Comparison of ENCODE assay signal across 35 cellular contexts in genomic region chr13:95307507-95307906, GRCh38. TPM values are rescaled to one million over a fixed set of nuclear protein-coding genes. Genes with fewer than 3 reads are reported as not detected.
DNase-seq lines count a peak whose midpoint lies in the region; ATAC-seq and TF ChIP-seq lines count a peak whose summit lies in the region.
"Had no signal": no experiment of that assay in that cellular context is flagged by ENCODE, and none has a peak within 500 bp of the region (broad histone marks: within the 10 kb centered on the region; RNA-seq: fewer than 3 reads in every experiment).

No MANE protein-coding gene starts in this region.

- ATAC-seq in HG03457 (IDR thresholded peaks at IDR 0.05; ENCODE audit: unreplicated experiment) = no peak
- ATAC-seq: A549; CD8-positive, alpha-beta T cell had no signal

- H3K4me1 Mint-ChIP-seq in progenitor cell of endocrine pancreas (ENCODE audit: low read depth) = no peaks in the 10 kb centered on the region
- H3K4me1 Mint-ChIP-seq: CD8-positive, alpha-beta memory T cell had no signal

- H3K36me3 ChIP-seq in mesenchymal stem cell (ENCODE audit: control insufficient read depth in 1 of 2, insufficient read depth in 2 of 2, low read depth in 1 of 2, low read length in 2 of 2) (peaks cover 0 to 6% of the 10 kb centered on the region in 2 experiments), mesendoderm (ENCODE audit: control insufficient read depth, insufficient read depth, low read length) (no peaks in the 10 kb centered on the region)
- H3K36me3 ChIP-seq: BE2C; BLaER1; BLaER1 treated with 17β-estradiol and CSF1 and Interleukin-3, amounts not matched to agents 10 nM and 100 nM had no signal

- no peak overlapping the region for H2BK12ac ChIP-seq in mesenchymal stem cell (ENCODE audit: low read length in 2 of 2)

- DNase-seq in erythroblast (lab: John Stamatoyannopoulos, UW) = no peak
- DNase-seq in mesenchymal stem cell = no peak
- DNase-seq in mesendoderm = no peak
- DNase-seq in progenitor cell of endocrine pancreas (ENCODE audit: low spot score, unreplicated experiment) = no peak
- DNase-seq in cortex of kidney (lab: John Stamatoyannopoulos, UW) = no peak
- DNase-seq in Ammon's horn (ENCODE audit: low spot score) = no peak
- no peak for DNase-seq in GM20000 (ENCODE audit: low spot score)
- DNase-seq: 8988T; ACHN; AML-193; BE2C; C1 segment of cervical spinal cord; Caco-2; Calu3; CD4-positive, alpha-beta memory T cell; CD4-positive, alpha-beta T cell; CD4-positive, CD25-positive, alpha-beta regulatory T cell; CD8-positive, alpha-beta memory T cell; CD8-positive, alpha-beta T cell; COR-L47; DMS 273 treated with DMSO at 0.1 percent for 48 hours; DMS153; DMS53; DMS79; DMS79 treated with DMSO at 0.1 percent for 48 hours; DND-41; EL had no signal

- H4K8ac ChIP-seq in mesenchymal stem cell (ENCODE audit: low read length) = no peak overlapping the region
- no peak overlapping the region for H4K8ac ChIP-seq in mesendoderm (ENCODE audit: low read depth, low read length)

- peak overlapping the region; percentile 35 for H3K27ac Mint-ChIP-seq in progenitor cell of endocrine pancreas
- H3K27ac Mint-ChIP-seq: B cell; CD14-positive monocyte; CD4-positive, alpha-beta memory T cell; CD4-positive, alpha-beta T cell; CD4-positive, CD25-positive, alpha-beta regulatory T cell; CD8-positive, alpha-beta memory T cell; CD8-positive, alpha-beta T cell had no signal

- H2BK15ac ChIP-seq in mesenchymal stem cell (ENCODE audit: low read depth, poor library complexity, severe bottlenecking) (no peak overlapping the region), mesendoderm (replicated peaks; ENCODE audit: low read depth) (no peak overlapping the region)

- H3K9ac ChIP-seq in mesenchymal stem cell (ENCODE audit: low read length) = no peak overlapping the region
- no peak overlapping the region for H3K9ac ChIP-seq in mesendoderm (ENCODE audit: low read length)
- H3K9ac ChIP-seq: BLaER1; BLaER1 treated with 17β-estradiol and CSF1 and Interleukin-3, amounts not matched to agents 10 nM and 100 nM had no signal

- H2BK120ac ChIP-seq in mesenchymal stem cell (ENCODE audit: low read depth, low read length) (no peak overlapping the region), mesendoderm (ENCODE audit: low read depth, low read length) (no peak overlapping the region)

- TF ChIP-seq POLR2A in erythroblast (IDR thresholded peaks at IDR 0.05; ENCODE audit: low read length) = peak; percentile 13

- H3K27me3 Mint-ChIP-seq in progenitor cell of endocrine pancreas = peaks cover 9% of the 10 kb centered on the region
- H3K27me3 Mint-ChIP-seq: B cell had no signal

- H3K4me3 Mint-ChIP-seq in progenitor cell of endocrine pancreas (ENCODE audit: low read depth) = no peak overlapping the region
- H3K4me3 Mint-ChIP-seq: B cell; CD14-positive monocyte; CD4-positive, alpha-beta memory T cell; CD4-positive, alpha-beta T cell; CD4-positive, CD25-positive, alpha-beta regulatory T cell; CD8-positive, alpha-beta memory T cell; CD8-positive, alpha-beta T cell had no signal

- H2AK5ac ChIP-seq in mesenchymal stem cell (ENCODE audit: low read length, severe bottlenecking) (no peak overlapping the region), mesendoderm (ENCODE audit: low read length) (no peak overlapping the region)

- H3K36me3 Mint-ChIP-seq in progenitor cell of endocrine pancreas (ENCODE audit: insufficient read depth) = no peaks in the 10 kb centered on the region
- H3K36me3 Mint-ChIP-seq: CD14-positive monocyte; CD4-positive, alpha-beta memory T cell; CD4-positive, CD25-positive, alpha-beta regulatory T cell; CD8-positive, alpha-beta T cell had no signal

- H3K14ac ChIP-seq in mesenchymal stem cell (ENCODE audit: low read length in 2 of 2) = no peak overlapping the region

- H3K56ac ChIP-seq in mesendoderm (ENCODE audit: low read length) = peak overlapping the region; percentile 60

- H3K79me2 ChIP-seq in mesendoderm (ENCODE audit: control insufficient read depth, insufficient read depth, low read length) = no peaks in the 10 kb centered on the region

- H4K5ac ChIP-seq in mesendoderm (ENCODE audit: low read length) = no peak overlapping the region

- H2AFZ ChIP-seq in mesenchymal stem cell (ENCODE audit: low read depth, low read length) = no peak overlapping the region

- H3K9me3 Mint-ChIP-seq in progenitor cell of endocrine pancreas (ENCODE audit: low read depth) = no peaks in the 10 kb centered on the region
- H3K9me3 Mint-ChIP-seq: CD4-positive, alpha-beta memory T cell; CD4-positive, alpha-beta T cell; CD8-positive, alpha-beta memory T cell; CD8-positive, alpha-beta T cell had no signal

- H3K4me1 ChIP-seq in mesenchymal stem cell (ENCODE audit: control insufficient read depth, insufficient read depth, low read depth, low read length) = no peaks in the 10 kb centered on the region
- no peaks in the 10 kb centered on the region for H3K4me1 ChIP-seq in mesendoderm (ENCODE audit: control insufficient read depth, low read depth, low read length)
- H3K4me1 ChIP-seq: A549, BE2C, BLaER1 had no signal

- H3K23ac ChIP-seq in mesenchymal stem cell (ENCODE audit: low read length in 2 of 2) (no peak overlapping the region), mesendoderm (ENCODE audit: low read length) (no peak overlapping the region)

- H3K4me3 ChIP-seq in mesenchymal stem cell (ENCODE audit: insufficient read depth in 1 of 2, low read depth in 1 of 2, low read length in 2 of 2) = no peak overlapping the region
- H3K4me3 ChIP-seq in mesendoderm (ENCODE audit: low read length) = no peak overlapping the region
- H3K4me3 ChIP-seq: A549; BLaER1; BLaER1 treated with 17β-estradiol and CSF1 and Interleukin-3, amounts not matched to agents 10 nM and 100 nM had no signal

- peaks cover 18% of the 10 kb centered on the region for H3K79me1 ChIP-seq in mesenchymal stem cell (replicated peaks; ENCODE audit: low read length, poor library complexity, severe bottlenecking)
- no peaks in the 10 kb centered on the region for H3K79me1 ChIP-seq in mesendoderm (ENCODE audit: low read length)

- H2BK5ac ChIP-seq in mesenchymal stem cell (ENCODE audit: low read depth, low read length, poor library complexity, severe bottlenecking) = no peak overlapping the region
- H2BK5ac ChIP-seq in mesendoderm (ENCODE audit: low read length) = no peak overlapping the region

- WGBS in mesenchymal stem cell = 79% methylated on average over 6 of the region's 6 CpGs
- no CpG with 5 or more reads among the region's 6 CpGs for WGBS in mesendoderm (ENCODE audit: extremely low coverage, insufficient coverage, low lambda C conversion rate)

- TF ChIP-seq CTCF in progenitor cell of endocrine pancreas (IDR thresholded peaks at IDR 0.05; ENCODE audit: unreplicated experiment) = no peak
- TF ChIP-seq CTCF in GM20000 (IDR thresholded peaks at IDR 0.05; ENCODE audit: extremely low read depth, missing control alignments) = no peak

- H3K4ac ChIP-seq in mesenchymal stem cell (ENCODE audit: low read depth in 1 of 2, low read length in 2 of 2) (no peak overlapping the region), mesendoderm (ENCODE audit: low read depth, low read length) (no peak overlapping the region)

- no peaks in the 10 kb centered on the region for H3K9me3 ChIP-seq in mesenchymal stem cell (ENCODE audit: control insufficient read depth, low read length)
- H3K9me3 ChIP-seq: A549, BE2C, BLaER1, Caco-2 had no signal

- H3K4me2 ChIP-seq in mesenchymal stem cell (ENCODE audit: low read length, poor library complexity, severe bottlenecking) (no peak overlapping the region), mesendoderm (ENCODE audit: low read length) (no peak overlapping the region)
- H3K4me2 ChIP-seq: A549; BLaER1; BLaER1 treated with 17β-estradiol and CSF1 and Interleukin-3, amounts not matched to agents 10 nM and 100 nM had no signal

- H3K27me3 ChIP-seq in mesenchymal stem cell (ENCODE audit: control insufficient read depth in 1 of 2, insufficient read depth in 1 of 2, low read length in 2 of 2) = no peaks in the 10 kb centered on the region
- H3K27me3 ChIP-seq in mesendoderm (ENCODE audit: insufficient read depth, low read length, poor library complexity) = no peaks in the 10 kb centered on the region
- H3K27me3 ChIP-seq: BE2C; BLaER1; BLaER1 treated with 17β-estradiol and CSF1 and Interleukin-3, amounts not matched to agents 10 nM and 100 nM had no signal

- peak overlapping the region; percentile 80 for H4K91ac ChIP-seq in mesenchymal stem cell (ENCODE audit: low read length)

- H3K18ac ChIP-seq in mesenchymal stem cell (ENCODE audit: low read depth in 1 of 2, low read length in 2 of 2) = no peak overlapping the region
- H3K18ac ChIP-seq in mesendoderm (ENCODE audit: low read length) = no peak overlapping the region

- H3K27ac ChIP-seq in mesenchymal stem cell (ENCODE audit: low read length, poor library complexity, severe bottlenecking) = no peak overlapping the region
- H3K27ac ChIP-seq in mesendoderm (ENCODE audit: low read depth, low read length) = no peak overlapping the region
- H3K27ac ChIP-seq: 22Rv1; A549; BLaER1; BLaER1 treated with 17β-estradiol and CSF1 and Interleukin-3, amounts not matched to agents 10 nM and 100 nM; C4-2B had no signal

RNA-seq across cellular contexts. Expression of gene ABCC4, which starts 6.3 kb away (rescaled TPM):
- polyA plus RNA-seq in mesenchymal stem cell (2013, experiment 1 of 2) = 95.0 TPM
- polyA plus RNA-seq in mesenchymal stem cell (2013, experiment 2 of 2) = 95.6 TPM
- polyA plus RNA-seq in mesendoderm (2013, experiment 1 of 2) = 5.4 TPM
- 5.3 TPM for polyA plus RNA-seq in mesendoderm (2013, experiment 2 of 2)
- total RNA-seq in progenitor cell of endocrine pancreas = 7.5 and 10.7 TPM in 2 replicates
